Comparison of ENCODE assay signal across 14 cellular contexts in the genomic region with DNA sequence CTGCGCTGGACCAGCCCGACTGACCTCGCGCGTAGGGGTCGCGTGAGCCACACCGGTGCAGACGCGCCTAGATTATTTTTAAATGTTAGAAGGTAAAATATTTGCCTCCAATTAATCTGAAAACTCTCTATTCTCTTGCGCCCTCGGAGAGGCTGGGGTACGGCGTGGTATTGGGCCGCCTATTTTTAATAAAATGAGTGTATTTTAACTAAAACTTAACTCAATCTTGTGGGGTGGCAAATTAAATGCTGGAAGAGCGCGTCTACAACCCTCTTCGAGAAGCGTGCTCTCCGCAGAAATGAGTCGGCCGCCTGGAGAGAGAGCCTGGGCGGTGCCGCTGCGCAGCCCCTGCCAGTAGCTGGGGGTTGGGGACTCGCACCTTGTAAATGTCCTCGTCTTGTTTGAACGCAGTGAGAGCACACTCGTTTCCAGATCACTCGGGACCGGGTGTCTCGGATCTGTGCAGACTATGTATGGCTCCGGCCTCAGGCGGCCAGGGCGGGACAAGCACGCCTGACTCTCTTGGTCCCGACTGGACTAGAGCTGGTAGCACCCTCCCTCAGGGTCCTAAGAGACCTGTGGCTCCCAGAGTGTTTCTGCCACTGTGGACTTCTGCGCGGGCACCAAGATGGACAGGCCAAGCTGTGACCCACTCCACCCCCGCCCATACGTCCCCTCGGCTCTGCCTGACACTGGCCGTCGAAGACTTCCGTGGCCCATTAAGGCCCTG. TPM values are rescaled to one million over a fixed set of nuclear protein-coding genes. Genes with fewer than 3 reads are reported as not detected.
DNase-seq lines count a peak whose midpoint lies in the region; ATAC-seq and TF ChIP-seq lines count a peak whose summit lies in the region.
"Had no signal": no experiment of that assay in that cellular context is flagged by ENCODE, and none has a peak within 500 bp of the region (broad histone marks: within the 10 kb centered on the region; RNA-seq: fewer than 3 reads in every experiment).

No MANE protein-coding gene starts in this region.

- TF ChIP-seq CTCF in heart right ventricle (IDR thresholded peaks at IDR 0.05) (no peak), esophagus squamous epithelium (IDR thresholded peaks at IDR 0.05) (no peak), nephron (IDR thresholded peaks at IDR 0.05; ENCODE audit: unreplicated experiment in 3 of 3) (no peak), type B pancreatic cell (conservative IDR thresholded peaks at IDR 0.05) (no peak), foreskin fibroblast (IDR thresholded peaks at IDR 0.05; ENCODE audit: low read depth, low read length) (no peak)

- TF ChIP-seq POLR2A in esophagus squamous epithelium (IDR thresholded peaks at IDR 0.05), result no peak

- H3K9me3 ChIP-seq in heart right ventricle (no peaks in the 10 kb centered on the region), right cardiac atrium (ENCODE audit: control insufficient read depth, low read length) (no peaks in the 10 kb centered on the region), esophagus squamous epithelium (no peaks in the 10 kb centered on the region)

- H3K27me3 Mint-ChIP-seq in nephron (ENCODE audit: low read depth), result peaks cover 90% of the 10 kb centered on the region
- peaks cover 83% of the 10 kb centered on the region for H3K27me3 Mint-ChIP-seq in type B pancreatic cell

- H3K27ac Mint-ChIP-seq in nephron (peak overlapping the region in 2 of 3 experiments; percentile 29 to 46), type B pancreatic cell (peak overlapping the region; percentile 34)

- peaks cover 26% of the 10 kb centered on the region for H3K4me1 Mint-ChIP-seq in nephron
- peaks cover 15% of the 10 kb centered on the region for H3K4me1 Mint-ChIP-seq in type B pancreatic cell (ENCODE audit: unreplicated experiment)

- peak overlapping the region; percentile 88 to 93 (median 88) for H3K4me3 Mint-ChIP-seq in nephron
- H3K4me3 Mint-ChIP-seq in type B pancreatic cell, result peak overlapping the region; percentile 92

- H3K4me3 ChIP-seq in heart right ventricle, result peak overlapping the region; percentile 23 to 74 (median 68)
- H3K4me3 ChIP-seq in right cardiac atrium (ENCODE audit: low read length), result no peak overlapping the region
- H3K4me3 ChIP-seq in esophagus squamous epithelium, result peak overlapping the region in 3 of 4 donors; percentile 77 to 84 (median 84)
- no peak overlapping the region for H3K4me3 ChIP-seq in foreskin fibroblast (ENCODE audit: low read depth in 1 of 2, low read length in 2 of 2)
- H3K4me3 ChIP-seq: SJSA1 had no signal

- H3K27me3 ChIP-seq in heart right ventricle (peaks cover 18 to 99% (median 60%) of the 10 kb centered on the region in 7 donors), right cardiac atrium (ENCODE audit: control insufficient read depth, insufficient read depth) (no peaks in the 10 kb centered on the region), esophagus squamous epithelium (peaks cover 0 to 71% (median 4%) of the 10 kb centered on the region in 4 donors)

- H3K4me1 ChIP-seq in heart right ventricle (peaks cover 4 to 51% (median 31%) of the 10 kb centered on the region in 9 donors), right cardiac atrium (ENCODE audit: control insufficient read depth, insufficient read depth, low read length) (no peaks in the 10 kb centered on the region), esophagus squamous epithelium (peaks cover 7 to 51% (median 11%) of the 10 kb centered on the region in 3 donors)

- H3K27ac ChIP-seq in heart right ventricle (peak overlapping the region in 3 of 10 donors; percentile 95 to 99 (median 96)), right cardiac atrium (ENCODE audit: low read length) (no peak overlapping the region), esophagus squamous epithelium (peak overlapping the region in 2 of 4 donors; percentile 94 to 98)
- H3K27ac ChIP-seq: SJSA1 had no signal

- H3K9me3 Mint-ChIP-seq in nephron, result peaks cover 2% of the 10 kb centered on the region
- H3K9me3 Mint-ChIP-seq in type B pancreatic cell, result no peaks in the 10 kb centered on the region

- peaks cover 0 to 5% (median 0%) of the 10 kb centered on the region in 9 donors for H3K36me3 ChIP-seq in heart right ventricle
- H3K36me3 ChIP-seq in esophagus squamous epithelium, result no peaks in the 10 kb centered on the region
- H3K36me3 ChIP-seq: SJSA1 had no signal

- H3K36me3 Mint-ChIP-seq in nephron (ENCODE audit: low read depth), result peaks cover 19% of the 10 kb centered on the region
- peaks cover 23% of the 10 kb centered on the region for H3K36me3 Mint-ChIP-seq in type B pancreatic cell

- intact Hi-C loops in heart right ventricle (cut with DNase I) (loop anchor here in 9 of 10 donors (1.0 to 10.0 kb wide), 12 partner anchors 424 to 1576 kb away; no protein-coding TSS in a partner anchor), right cardiac atrium (cut with DNase I) (loop anchor here in 1 of 4 donors (10.0 kb wide), 2 partner anchors 526 to 806 kb away; no protein-coding TSS in a partner anchor), esophagus squamous epithelium (cut with DNase I) (loop anchor here (10.0 kb wide), 2 partner anchors 426 to 546 kb away; no protein-coding TSS in a partner anchor)

- ATAC-seq in heart right ventricle (no peak), right cardiac atrium (no peak)

- DNase-seq in heart right ventricle, result no peak
- DNase-seq in right cardiac atrium, result no peak
- DNase-seq in esophagus squamous epithelium (lab: John Stamatoyannopoulos, UW), result no peak
- DNase-seq in type B pancreatic cell (ENCODE audit: extremely low spot score, unreplicated experiment), result no peak
- DNase-seq in stimulated activated naive CD4-positive, alpha-beta T cell treated with Interleukin-2 at 50 U/mL for 16 hours (lab: John Stamatoyannopoulos, UW), result no peak
- no peak for DNase-seq in activated gamma-delta T cell (lab: John Stamatoyannopoulos, UW)
- DNase-seq in foreskin fibroblast, result no peak
- DNase-seq: activated CD8-positive, alpha-beta memory T cell treated with anti-CD3 and anti-CD28 coated beads, Interleukin-2, amount 50 U/mL, for 4 hours; hippocampal formation; NCI-H1417; NCI-H82; small intestine had no signal

- WGBS in heart right ventricle, 2 donors, result 13 to 15% methylated on average over 45 of the region's 45 CpGs
- WGBS in right cardiac atrium, result 25% methylated on average over 45 of the region's 45 CpGs
- WGBS in esophagus squamous epithelium, 2 donors, result 58 to 80% methylated on average over 24 to 32 of the region's 45 CpGs

RNA-seq across cellular contexts. Expression of a gene that starts 2.0 kb away (rescaled TPM):
- total RNA-seq in heart right ventricle (10 to 100 TPM in 4 of 10 donors, 1 to 10 TPM in 6; 3.2 to 32.0 (median 7.1) TPM), right cardiac atrium (10 to 100 TPM; 15.1 to 22.8 (median 21.5) TPM), esophagus squamous epithelium (10 to 100 TPM; 36.2 to 61.7 (median 39.6) TPM), type B pancreatic cell (ENCODE audit: low replicate concordance) (104 and 114 TPM in 2 replicates)
- polyA plus RNA-seq in heart right ventricle (1 to 10 TPM; 3.8 to 6.4 TPM), right cardiac atrium (6.9 TPM)
- total RNA-seq: SJSA1 had no signal

Comparison
In these comparisons a context has a peak if more than half of its experiments do, and no peak if none do; other contexts are left out.
1. H3K4me3 ChIP-seq: peak in heart right ventricle (10 of 10) and esophagus squamous epithelium (3 of 4); none in right cardiac atrium (single experiment) and foreskin fibroblast (0 of 2).